Comparison of ENCODE assay signal across 8 cellular contexts in the genomic region with DNA sequence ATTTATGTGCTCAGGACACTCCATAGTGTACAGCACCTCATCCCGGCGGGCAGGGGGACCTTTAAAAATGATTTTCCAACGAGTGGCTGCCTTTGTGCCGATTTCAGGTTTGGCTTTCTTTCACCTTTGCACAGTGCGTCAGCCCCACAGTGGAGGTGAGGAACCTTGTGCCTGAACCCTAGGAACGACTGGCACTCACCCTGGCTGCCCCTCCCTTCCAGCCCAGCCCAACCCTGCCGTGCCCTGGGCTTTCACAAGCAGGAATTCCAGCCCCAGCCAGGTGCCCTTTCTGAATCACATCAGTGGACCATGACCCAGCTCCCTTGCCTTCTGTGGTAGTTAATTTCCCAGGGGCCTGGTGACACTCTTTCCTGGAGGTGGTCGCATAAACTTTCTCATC. TPM values are rescaled to one million over a fixed set of nuclear protein-coding genes. Genes with fewer than 3 reads are reported as not detected.
A peak's percentile ranks its signal among the peaks of the same experiment; 100 is the strongest.
DNase-seq lines count a peak whose midpoint lies in the region; ATAC-seq, FAIRE-seq and TF ChIP-seq lines count a peak whose summit lies in the region.

No MANE protein-coding gene starts in this region.

- no peak for TF ChIP-seq EP300 in H1 (IDR thresholded peaks at IDR 0.05; ENCODE audit: borderline replicate concordance in 1 of 2, low read depth in 2 of 2, low read length in 2 of 2)

- H3K4me3 Mint-ChIP-seq in naive B cell: peak overlapping the region; percentile 5 to 95 (median 89)

- H3K27ac ChIP-seq in C4-2B: peak overlapping the region; percentile 83
- no peak overlapping the region for H3K27ac ChIP-seq in Karpas-422 (ENCODE audit: low read length)
- no peak overlapping the region for H3K27ac ChIP-seq in H1 (ENCODE audit: low read depth, low read length)

- no peak overlapping the region for H2AK5ac ChIP-seq in H1 (ENCODE audit: low read depth, low read length)

- TF ChIP-seq RAD21 in H1 (IDR thresholded peaks at IDR 0.05 in 1 of 2, conservative IDR thresholded peaks at IDR 0.05 in 1 of 2; ENCODE audit: low read depth in 2 of 2, low read length in 2 of 2): no peak

- H3K4me2 ChIP-seq in Karpas-422 (ENCODE audit: low read depth, low read length, poor library complexity, severe bottlenecking) (peak overlapping the region; percentile 73), H1 (ENCODE audit: insufficient read depth in 1 of 2, low read depth in 2 of 2, low read length in 2 of 2) (peak overlapping the region; percentile 76 to 92; a peak in 3 of 4 replicates)

- peak; percentile 20 for DNase-seq in Karpas-422
- no peak for DNase-seq in H1 (ENCODE audit: low read depth in 1 of 2, low spot score in 2 of 2)
- DNase-seq in naive B cell: no peak
- no peak for DNase-seq in activated gamma-delta T cell treated with Interleukin-2 at 50 U/mL for 16 hours
- no peak for DNase-seq in superior temporal gyrus (ENCODE audit: extremely low spot score)
- no peak for DNase-seq in D721Med (ENCODE audit: insufficient read length, low spot score)
- no peak for DNase-seq in GM12891 (ENCODE audit: insufficient read length, low spot score)

- H4K20me1 ChIP-seq in Karpas-422 (ENCODE audit: insufficient read depth, low read depth, low read length) (no peaks in the 10 kb centered on the region), H1 (replicated peaks in 1 of 2; ENCODE audit: control insufficient read depth in 1 of 2, insufficient read depth in 2 of 2, low read length in 2 of 2) (peaks cover 0 to 3% of the 10 kb centered on the region in 2 experiments)

- H3K4me1 ChIP-seq in Karpas-422 (ENCODE audit: low read length) (peaks cover 35% of the 10 kb centered on the region), H1 (replicated peaks in 1 of 4; ENCODE audit: control insufficient read depth in 3 of 4, insufficient read depth in 4 of 4, low read length in 3 of 4) (peaks cover 0 to 14% (median 5%) of the 10 kb centered on the region in 4 experiments; a peak in 6 of 7 replicates)

- H3K4me3 ChIP-seq in Karpas-422 (ENCODE audit: low read length): peak overlapping the region; percentile 78
- H3K4me3 ChIP-seq in H1 (ENCODE audit: extremely low read depth in 1 of 4, insufficient read depth in 2 of 4, low read depth in 3 of 4, low read length in 4 of 4): peak overlapping the region in 1 of 4 experiments; percentile 71; a peak in 2 of 8 replicates

- peak overlapping the region in 3 of 6 donors; percentile 24 to 88 (median 72) for H3K27ac Mint-ChIP-seq in naive B cell

- no peak overlapping the region for H3K56ac ChIP-seq in H1 (replicated peaks; ENCODE audit: insufficient read length, low read depth, low read length)

- no peak overlapping the region for H3K14ac ChIP-seq in H1 (ENCODE audit: insufficient read length)

- H3K23ac ChIP-seq in H1 (ENCODE audit: insufficient read length): no peak overlapping the region

- CTCF ChIA-PET in H1 (lab: Charles Lee; ENCODE audit: partially characterized antibody): interaction anchor here (1.0 to 1.2 kb wide), 2 partner anchors 57 to 156 kb away, joined by 3 read pairs; no protein-coding TSS in a partner anchor

- ATAC-seq in naive B cell (ENCODE audit: low read depth in 2 of 2): no peak

- no peak overlapping the region for H2BK12ac ChIP-seq in H1 (ENCODE audit: low read depth, low read length)

- H3K9me3 Mint-ChIP-seq in naive B cell: peaks cover 0 to 7% (median 0%) of the 10 kb centered on the region in 7 donors

- FAIRE-seq in H1 (lab: Jason Lieb, UNC): no peak
- FAIRE-seq in D721Med (lab: Jason Lieb, UNC): no peak
- no peak for FAIRE-seq in GM12891 (lab: Jason Lieb, UNC)

- no peaks in the 10 kb centered on the region for H3K9me2 ChIP-seq in Karpas-422 (replicated peaks; ENCODE audit: insufficient read depth, low read length)

- no peak overlapping the region for H3K18ac ChIP-seq in H1 (ENCODE audit: extremely low read depth, low read length)

- no peak for TF ChIP-seq CTCF in C4-2B (conservative IDR thresholded peaks at IDR 0.05)
- TF ChIP-seq CTCF in H1 (IDR thresholded peaks at IDR 0.05; ENCODE audit: control extremely low read depth in 1 of 3, insufficient read depth in 1 of 3, low read depth in 1 of 3, low read length in 3 of 3): no peak
- no peak for TF ChIP-seq CTCF in D721Med (IDR thresholded peaks at IDR 0.05; ENCODE audit: insufficient read depth, missing control alignments)

- TF ChIP-seq POLR2A in H1 (IDR thresholded peaks at IDR 0.05; ENCODE audit: control extremely low read depth in 1 of 2, low read depth in 2 of 2, low read length in 2 of 2) (no peak), GM12891 (IDR thresholded peaks at IDR 0.05; ENCODE audit: low read depth, low read length) (no peak)

- H3K36me3 ChIP-seq in Karpas-422 (ENCODE audit: insufficient read depth, low read length) (no peaks in the 10 kb centered on the region), H1 (ENCODE audit: control insufficient read depth in 2 of 4, insufficient read depth in 4 of 4, low read length in 3 of 4) (no peaks in the 10 kb centered on the region)

- H3K79me2 ChIP-seq in Karpas-422 (ENCODE audit: low read length): peaks cover 57% of the 10 kb centered on the region
- peaks cover 0 to 3% of the 10 kb centered on the region in 2 experiments; a peak in 1 of 4 replicates for H3K79me2 ChIP-seq in H1 (ENCODE audit: control insufficient read depth in 1 of 2, insufficient read depth in 2 of 2, low read length in 2 of 2)

- H3K79me1 ChIP-seq in H1 (ENCODE audit: low read depth, low read length): no peaks in the 10 kb centered on the region

- H4K5ac ChIP-seq in H1 (ENCODE audit: insufficient read length, low read depth, low read length): no peak overlapping the region

- H4K8ac ChIP-seq in H1 (ENCODE audit: extremely low read depth, insufficient read depth, low read length): no peak overlapping the region

- H3K27me3 ChIP-seq in Karpas-422 (ENCODE audit: low read length) (no peaks in the 10 kb centered on the region), H1 (replicated peaks in 1 of 4; ENCODE audit: control insufficient read depth in 3 of 4, extremely low read depth in 1 of 4, insufficient read depth in 3 of 4, low read length in 3 of 4) (no peaks in the 10 kb centered on the region)

- H2BK120ac ChIP-seq in H1 (replicated peaks; ENCODE audit: low read depth, low read length): no peak overlapping the region

- WGBS in H1 (ENCODE audit: extremely low coverage in 1 of 2, insufficient coverage in 1 of 2, insufficient read length in 1 of 2, insufficient replicate concordance in 2 of 2, low coverage in 1 of 2, low lambda C conversion rate in 2 of 2, missing lambda C conversion rate in 1 of 2), 2 experiments: 75% methylated on average over 7 of the region's 8 CpGs; no CpG with 5 or more reads in 1 of the 2 experiments

- H3K4me1 Mint-ChIP-seq in naive B cell: peaks cover 33 to 60% (median 42%) of the 10 kb centered on the region in 3 donors

- no peak overlapping the region for H2BK20ac ChIP-seq in H1 (ENCODE audit: low read length)

- POLR2A ChIA-PET in H1 (lab: Charles Lee; ENCODE audit: partially characterized antibody): no interaction called here

- no peak overlapping the region for H2AFZ ChIP-seq in Karpas-422 (ENCODE audit: low read length)
- no peak overlapping the region for H2AFZ ChIP-seq in H1 (ENCODE audit: low read length)

- H3K9ac ChIP-seq in Karpas-422 (ENCODE audit: low read length) (peak overlapping the region; percentile 86), H1 (replicated peaks in 1 of 4; ENCODE audit: extremely low read depth in 1 of 4, low read depth in 3 of 4, low read length in 3 of 4) (no peak overlapping the region)

- no peak overlapping the region for H2BK15ac ChIP-seq in H1 (ENCODE audit: low read length)

- H3K9me3 ChIP-seq in Karpas-422 (ENCODE audit: low read length) (no peaks in the 10 kb centered on the region), H1 (ENCODE audit: insufficient read depth in 2 of 2, low read depth in 1 of 2, low read length in 1 of 2) (no peaks in the 10 kb centered on the region)

- H2BK5ac ChIP-seq in H1 (ENCODE audit: low read depth, low read length): no peak overlapping the region

- peaks cover 2% of the 10 kb centered on the region; the same call in 1 of the 2 replicates for H3K23me2 ChIP-seq in H1 (ENCODE audit: low read depth, low read length)

- no peak overlapping the region for H3K4ac ChIP-seq in H1 (replicated peaks; ENCODE audit: insufficient read length, low read depth, low read length)

- H4K91ac ChIP-seq in H1 (replicated peaks; ENCODE audit: insufficient read length, low read length): no peak overlapping the region

- H3K36me3 Mint-ChIP-seq in naive B cell: no peaks in the 10 kb centered on the region

- H3K27me3 Mint-ChIP-seq in naive B cell: no peaks in the 10 kb centered on the region

TF ChIP-seq in H1, 55 proteins besides CTCF, POLR2A, EP300 and RAD21 (continues in another document):
- TF ChIP-seq TAF7 (optimal IDR thresholded peaks at IDR 0.05; ENCODE audit: borderline replicate concordance, low read depth, low read length): no peak
- TF ChIP-seq RNF2 (IDR thresholded peaks at IDR 0.05; ENCODE audit: borderline replicate concordance, low read depth, low read length, missing control alignments, poor library complexity, severe bottlenecking): no peak
- TF ChIP-seq CBX5 (IDR thresholded peaks at IDR 0.05; ENCODE audit: low read depth, low read length): no peak
- no peak for TF ChIP-seq EGR1 (IDR thresholded peaks at IDR 0.05; ENCODE audit: borderline replicate concordance, low read depth, low read length)

TF ChIP-seq in GM12891, 5 proteins besides CTCF, POLR2A, EP300 and RAD21:
- no peak for TF ChIP-seq POLR2AphosphoS5 (IDR thresholded peaks at IDR 0.05; ENCODE audit: low read depth, low read length)
- no peak for TF ChIP-seq PAX5 (IDR thresholded peaks at IDR 0.05; ENCODE audit: insufficient read depth, low read length, severe bottlenecking)
- TF ChIP-seq TAF1 (IDR thresholded peaks at IDR 0.05; ENCODE audit: low read depth, low read length): no peak
- no peak for TF ChIP-seq SPI1 (IDR thresholded peaks at IDR 0.05; ENCODE audit: low read depth, low read length)
- TF ChIP-seq POU2F2 (IDR thresholded peaks at IDR 0.05; ENCODE audit: low read depth, low read length): no peak

RNA-seq across cellular contexts. Expression of a gene that starts 1.3 kb away (rescaled TPM):
- total RNA-seq in Karpas-422 (2014; rRNA removed; shearing (Covaris generic); ENCODE audit: low replicate concordance): 14.1 and 16.2 TPM in 2 replicates
- 14.8 and 17.7 TPM in 2 replicates for total RNA-seq in H1 (2021; fragmentation: NEBNext Ultra II Directional; extraction: Animal tissue kit (Norgen Biotek cat#: 25700))
- 6.8 and 7.3 TPM in 2 replicates for polyA plus RNA-seq in H1 (2011; rRNA removed)
- polyA plus RNA-seq in H1 (2011; cell fraction: cytosol; rRNA removed): 6.7 TPM
- polyA plus RNA-seq in H1 (2011; cell fraction: nucleus; rRNA removed): 10.6 TPM
- polyA plus RNA-seq in H1 (2012, experiment 1 of 2): 12.6 to 14.6 TPM (median 14.0 TPM) in 4 replicates
- 10.9 TPM for polyA plus RNA-seq in H1 (2012, experiment 2 of 2)
- polyA plus RNA-seq in H1 (2013, experiment 1 of 2): 14.2 TPM
- polyA plus RNA-seq in H1 (2013, experiment 2 of 2): 9.4 TPM
- 15.2 and 15.3 TPM in 2 replicates for polyA minus RNA-seq in H1 (2011; rRNA and poly(A)+ RNA removed)
- polyA minus RNA-seq in H1 (2011; cell fraction: cytosol; rRNA and poly(A)+ RNA removed): 14.5 TPM
- polyA minus RNA-seq in H1 (2011; cell fraction: nucleus; rRNA and poly(A)+ RNA removed): 13.4 TPM
- polyA plus RNA-seq in naive B cell (ENCODE audit: low read depth in 6 of 6): 1 to 10 TPM in 5 of 6 donors, not detected in 1; 1.4 to 2.4 (median 1.8) TPM
- polyA plus RNA-seq in GM12891 (2012; ENCODE audit: low read depth, missing spikeins): 9.9 TPM
